In the genomic region with DNA sequence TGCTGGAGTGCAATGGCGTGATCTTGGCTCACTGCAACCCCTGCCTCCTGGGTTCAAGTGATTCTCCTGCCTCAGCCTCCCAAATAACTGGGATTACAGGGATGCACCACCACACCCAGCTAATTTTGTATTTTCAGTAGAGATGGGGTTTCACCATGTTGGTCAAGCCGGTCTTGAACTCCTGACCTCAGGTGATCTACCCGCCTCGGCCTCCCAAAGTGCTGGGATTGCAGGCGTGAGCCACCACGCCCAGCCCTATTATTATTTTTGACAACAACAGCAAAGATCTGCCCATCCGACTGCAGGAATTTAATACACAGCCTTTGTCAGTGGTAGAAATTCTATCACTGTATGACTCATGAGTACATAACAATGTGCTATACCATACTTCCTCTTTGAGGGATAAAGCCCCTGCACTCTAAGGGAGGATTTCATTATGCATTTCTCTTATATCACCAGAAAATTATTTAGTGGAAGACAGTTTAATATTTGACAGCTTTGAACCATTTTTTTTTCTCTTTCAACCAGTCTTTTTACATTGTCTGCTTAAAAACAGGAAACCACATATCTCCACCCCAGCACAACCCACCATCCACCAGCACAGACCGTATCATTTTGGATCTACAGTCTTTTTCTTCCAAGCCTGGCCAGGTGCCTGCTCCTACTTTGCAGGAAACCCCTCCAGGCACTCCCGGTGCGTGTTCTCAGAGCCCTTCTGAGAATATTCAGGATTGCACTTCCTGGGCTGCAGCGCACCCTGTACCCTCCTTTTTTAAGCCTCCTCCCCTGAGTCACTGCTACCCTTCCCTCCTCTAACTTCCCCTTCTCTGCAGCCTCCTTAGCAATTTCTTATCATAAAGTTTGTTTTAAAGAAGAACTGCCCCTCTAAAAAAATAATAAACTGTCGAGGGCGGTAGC, we compare ENCODE assay signal across 8 cellular contexts. TPM values are rescaled to one million over a fixed set of nuclear protein-coding genes. Genes with fewer than 3 reads are reported as not detected.
DNase-seq lines count a peak whose midpoint lies in the region; ATAC-seq, FAIRE-seq and TF ChIP-seq lines count a peak whose summit lies in the region.

No MANE protein-coding gene starts in this region.

- H3K23ac ChIP-seq in mesenchymal stem cell (ENCODE audit: low read length in 2 of 2), result no peak overlapping the region

- POLR2A ChIA-PET in HepG2 (lab: Yijun Ruan, JAX), result no interaction called here

- H3K79me1 ChIP-seq in mesenchymal stem cell (replicated peaks; ENCODE audit: low read length, poor library complexity, severe bottlenecking), result no peaks in the 10 kb centered on the region

- H3K4me3 ChIP-seq in liver (ENCODE audit: low read depth in 1 of 3, low read length in 3 of 3) (peak overlapping the region; percentile 30 to 62 (median 37)), HepG2 (replicated peaks in 1 of 3; ENCODE audit: insufficient read depth in 1 of 3, low read depth in 2 of 3, low read length in 3 of 3) (no peak overlapping the region), mammary epithelial cell (replicated peaks in 1 of 3; ENCODE audit: insufficient read depth in 1 of 3, low read depth in 2 of 3, low read length in 3 of 3) (peak overlapping the region; percentile 46 to 69 (median 59)), mesenchymal stem cell (ENCODE audit: insufficient read depth in 1 of 2, low read depth in 1 of 2, low read length in 2 of 2) (peak overlapping the region in 1 of 2 experiments; percentile 37)

- H3K79me2 ChIP-seq in HepG2 (ENCODE audit: insufficient read depth, low read length), result no peaks in the 10 kb centered on the region
- peaks cover 42% of the 10 kb centered on the region for H3K79me2 ChIP-seq in mammary epithelial cell (ENCODE audit: insufficient read depth, low read length)

- H2BK15ac ChIP-seq in mesenchymal stem cell (ENCODE audit: low read depth, poor library complexity, severe bottlenecking), result no peak overlapping the region

- H4K20me1 ChIP-seq in HepG2 (ENCODE audit: insufficient read depth, low read length) (no peaks in the 10 kb centered on the region), mammary epithelial cell (ENCODE audit: insufficient read depth, low read length) (no peaks in the 10 kb centered on the region)

- no peak for TF ChIP-seq EP300 in HepG2 (IDR thresholded peaks at IDR 0.05; ENCODE audit: low read depth in 2 of 2, low read length in 2 of 2)
- TF ChIP-seq EP300 in HepG2 (CRISPR knock-in tag; IDR thresholded peaks at IDR 0.05; ENCODE audit: borderline replicate concordance), result no peak

- H3K27ac ChIP-seq in liver (ENCODE audit: low read depth in 1 of 2, low read length in 2 of 2) (peak overlapping the region; percentile 63 to 88), HepG2 (ENCODE audit: extremely low read length, insufficient read depth, low read length) (no peak overlapping the region), mammary epithelial cell (ENCODE audit: insufficient read depth, low read depth, low read length) (peak overlapping the region; percentile 94), mesenchymal stem cell (ENCODE audit: low read length, poor library complexity, severe bottlenecking) (peak overlapping the region; percentile 53)

- H4K8ac ChIP-seq in mesenchymal stem cell (ENCODE audit: low read length), result no peak overlapping the region

- H2AFZ ChIP-seq in HepG2 (ENCODE audit: low read length) (no peak overlapping the region), mammary epithelial cell (ENCODE audit: low read depth, low read length) (peak overlapping the region; percentile 74), mesenchymal stem cell (ENCODE audit: low read depth, low read length) (peak overlapping the region; percentile 29)

- no TSS peak for BruUV-seq in HepG2 (replicated peaks; lab: Mats Ljungman, UMichigan)
- BruUV-seq in mammary epithelial cell (replicated peaks; lab: Mats Ljungman, UMichigan), result no TSS peak

- peak overlapping the region in 1 of 2 experiments; percentile 60 for H2BK12ac ChIP-seq in mesenchymal stem cell (ENCODE audit: low read length in 2 of 2)

- no peak for DNase-seq in HepG2 (ENCODE audit: low spot score)
- peak; percentile 44 for DNase-seq in RCC 7860 (ENCODE audit: low spot score)
- DNase-seq in mammary epithelial cell, result peak; percentile 48
- DNase-seq in mesenchymal stem cell, result no peak
- DNase-seq in SK-N-DZ (ENCODE audit: low spot score), result no peak
- no peak for DNase-seq in AG20443 (ENCODE audit: low spot score)

- intact Hi-C loops in HepG2 (cut with micrococcal nuclease; ENCODE audit: unreplicated experiment), result no loop called here
- intact Hi-C loops in mammary epithelial cell (cut with micrococcal nuclease), result no loop called here

- no peaks in the 10 kb centered on the region for H3K27me3 ChIP-seq in liver (ENCODE audit: control insufficient read depth in 4 of 4, insufficient read depth in 4 of 4, low read length in 3 of 4)
- H3K27me3 ChIP-seq in HepG2 (ENCODE audit: control insufficient read depth in 1 of 2, insufficient read depth in 2 of 2, low read length in 2 of 2), result no peaks in the 10 kb centered on the region
- H3K27me3 ChIP-seq in mammary epithelial cell (ENCODE audit: insufficient read depth, low read length), result no peaks in the 10 kb centered on the region
- no peaks in the 10 kb centered on the region for H3K27me3 ChIP-seq in mesenchymal stem cell (ENCODE audit: control insufficient read depth in 1 of 2, insufficient read depth in 1 of 2, low read length in 2 of 2)

- H3K14ac ChIP-seq in mesenchymal stem cell (ENCODE audit: low read length in 2 of 2), result no peak overlapping the region

- TF ChIP-seq RAD21 in liver (IDR thresholded peaks at IDR 0.05) (no peak), HepG2 (CRISPR knock-in tag; IDR thresholded peaks at IDR 0.05) (no peak)

- H3K9ac ChIP-seq in liver (ENCODE audit: low read depth in 1 of 2, low read length in 2 of 2) (peak overlapping the region; percentile 1 to 80), HepG2 (ENCODE audit: insufficient read depth, low read depth, low read length) (no peak overlapping the region), mammary epithelial cell (ENCODE audit: insufficient read depth, low read length) (peak overlapping the region; percentile 82), mesenchymal stem cell (ENCODE audit: low read length) (no peak overlapping the region)

- TF ChIP-seq POLR2A in HepG2 (IDR thresholded peaks at IDR 0.05; ENCODE audit: insufficient read depth in 1 of 2, low read depth in 2 of 2, low read length in 2 of 2), result no peak

- peak overlapping the region in 1 of 2 experiments; percentile 29 for H3K18ac ChIP-seq in mesenchymal stem cell (ENCODE audit: low read depth in 1 of 2, low read length in 2 of 2)

- CTCF ChIA-PET in HepG2 (lab: Yijun Ruan, JAX; ENCODE audit: low intra/inter-chr PET ratio, low total read pairs) (no interaction called here), mammary epithelial cell (lab: Charles Lee; ENCODE audit: low non-redundant PET) (no interaction called here)

- H4K91ac ChIP-seq in mesenchymal stem cell (ENCODE audit: low read length), result no peak overlapping the region

- H3K4me2 ChIP-seq in HepG2 (ENCODE audit: low read depth, low read length), result no peak overlapping the region
- H3K4me2 ChIP-seq in mammary epithelial cell (ENCODE audit: insufficient read depth, low read depth, low read length), result peak overlapping the region; percentile 80
- peak overlapping the region; percentile 53 for H3K4me2 ChIP-seq in mesenchymal stem cell (ENCODE audit: low read length, poor library complexity, severe bottlenecking)

- dilution Hi-C loops in mammary epithelial cell (cut with HindIII; ENCODE audit: low sequenced_read_pairs), result no loop called here

- TF ChIP-seq CTCF in liver (IDR thresholded peaks at IDR 0.05; ENCODE audit: low read depth, low read length, missing input control) (no peak), HepG2 (CRISPR knock-in tag; IDR thresholded peaks at IDR 0.05) (no peak), mammary epithelial cell (conservative IDR thresholded peaks at IDR 0.05 in 1 of 2, IDR thresholded peaks at IDR 0.05 in 1 of 2; ENCODE audit: extremely low read depth in 1 of 2, insufficient read depth in 1 of 2, low read depth in 1 of 2, low read length in 2 of 2) (no peak)

- H2BK120ac ChIP-seq in mesenchymal stem cell (ENCODE audit: low read depth, low read length), result no peak overlapping the region

- H3K4me1 ChIP-seq in liver (ENCODE audit: control insufficient read depth in 4 of 4, insufficient read depth in 4 of 4, low read length in 3 of 4) (peaks cover 0 to 5% (median 1%) of the 10 kb centered on the region in 4 donors), HepG2 (ENCODE audit: insufficient read depth, low read length) (no peaks in the 10 kb centered on the region), mammary epithelial cell (ENCODE audit: insufficient read depth, low read length) (peaks cover 19% of the 10 kb centered on the region), mesenchymal stem cell (ENCODE audit: control insufficient read depth, insufficient read depth, low read depth, low read length) (peaks cover 9% of the 10 kb centered on the region)

- no peak for ATAC-seq in HepG2
- peak; percentile 34 for ATAC-seq in HG03045 (IDR thresholded peaks at IDR 0.05; ENCODE audit: unreplicated experiment)

- no peak overlapping the region for H2BK5ac ChIP-seq in mesenchymal stem cell (ENCODE audit: low read depth, low read length, poor library complexity, severe bottlenecking)

- in situ Hi-C loops in HepG2 (cut with HindIII; ENCODE audit: extremely low pct_ligation_motif_present, low pct_unique_long_range_greater_than_20kb), result no loop called here
- in situ Hi-C loops in mammary epithelial cell (cut with MboI; ENCODE audit: low sequenced_read_pairs in 2 of 2), result no loop called here

- H3K9me3 ChIP-seq in liver (ENCODE audit: control insufficient read depth in 4 of 4, low read length in 3 of 4) (no peaks in the 10 kb centered on the region), HepG2 (ENCODE audit: low read length) (no peaks in the 10 kb centered on the region), mammary epithelial cell (replicated peaks; ENCODE audit: insufficient read depth, low read length) (no peaks in the 10 kb centered on the region), mesenchymal stem cell (ENCODE audit: control insufficient read depth, low read length) (no peaks in the 10 kb centered on the region)

- H3K4ac ChIP-seq in mesenchymal stem cell (ENCODE audit: low read depth in 1 of 2, low read length in 2 of 2), result peak overlapping the region in 1 of 2 experiments; percentile 15

- H2AK5ac ChIP-seq in mesenchymal stem cell (ENCODE audit: low read length, severe bottlenecking), result no peak overlapping the region

- 54% methylated on average over 13 of the region's 13 CpGs for WGBS in liver
- WGBS in HepG2 (ENCODE audit: low lambda C conversion rate), result 40% methylated on average over 13 of the region's 13 CpGs
- 15% methylated on average over 13 of the region's 13 CpGs for WGBS in mammary epithelial cell (ENCODE audit: low coverage, missing lambda C conversion rate)
- 64% methylated on average over 11 of the region's 13 CpGs for WGBS in mesenchymal stem cell

- FAIRE-seq in HepG2 (lab: Jason Lieb, UNC) (no peak), RCC 7860 (lab: Jason Lieb, UNC) (no peak)

- no peaks in the 10 kb centered on the region for H3K36me3 ChIP-seq in liver (ENCODE audit: control insufficient read depth in 4 of 4, insufficient read depth in 3 of 4, low read depth in 1 of 4, low read length in 3 of 4)
- H3K36me3 ChIP-seq in HepG2 (replicated peaks in 1 of 2; ENCODE audit: control insufficient read depth in 1 of 2, insufficient read depth in 2 of 2, low read length in 2 of 2), result no peaks in the 10 kb centered on the region
- H3K36me3 ChIP-seq in mammary epithelial cell (ENCODE audit: insufficient read depth, low read length), result no peaks in the 10 kb centered on the region
- no peaks in the 10 kb centered on the region for H3K36me3 ChIP-seq in mesenchymal stem cell (ENCODE audit: control insufficient read depth in 1 of 2, insufficient read depth in 2 of 2, low read depth in 1 of 2, low read length in 2 of 2)

RNA-seq across cellular contexts. Expression of a gene that starts 0.6 kb away (rescaled TPM):
- total RNA-seq in liver (10 to 100 TPM; 37.6 to 66.9 TPM), HepG2 (2016; rRNA removed; fragmentation: Illumina TruSeq; extraction: Trizol) (0.11 and 0.28 TPM in 2 replicates), mammary epithelial cell (10 to 100 TPM in 1 of 2 donors, 1 to 10 TPM in 1; 5.0 to 24.0 TPM)
- polyA plus RNA-seq in liver (10 to 100 TPM; 36.3 to 57.4 TPM), HepG2 (2011; rRNA removed) (0.87 and 0.88 TPM in 2 replicates), mammary epithelial cell (231 TPM)
- not detected in 2 replicates for total RNA-seq in HepG2 (2016; cell fraction: cytosol; rRNA removed; fragmentation: Illumina TruSeq; extraction: Trizol; ENCODE audit: low read depth)
- 0.30 and 0.48 TPM in 2 replicates for total RNA-seq in HepG2 (2016; cell fraction: insoluble cytoplasmic fraction; rRNA removed; fragmentation: Illumina TruSeq; extraction: Trizol)
- 0.17 TPM in 1 of 2 replicates, not detected in the other for total RNA-seq in HepG2 (2016; cell fraction: membrane; rRNA removed; fragmentation: Illumina TruSeq; extraction: Trizol)
- not detected in 2 replicates for total RNA-seq in HepG2 (2016; cell fraction: nucleus; rRNA removed; fragmentation: Illumina TruSeq; extraction: Trizol)
- polyA plus RNA-seq in HepG2 (2011; cell fraction: cytosol; rRNA removed), result 0.55 and 1.0 TPM in 2 replicates
- 0.52 and 0.53 TPM in 2 replicates for polyA plus RNA-seq in HepG2 (2011; cell fraction: nucleus; rRNA removed)
- polyA plus RNA-seq in HepG2 (2012), result 0.36 TPM in 1 of 2 replicates, not detected in the other
- not detected in 2 replicates for polyA plus RNA-seq in HepG2 (2016; cell fraction: cytosol; fragmentation: Illumina TruSeq; extraction: Trizol; ENCODE audit: low read depth)
- polyA plus RNA-seq in HepG2 (2016; cell fraction: insoluble cytoplasmic fraction; fragmentation: Illumina TruSeq; extraction: Trizol; ENCODE audit: low read depth), result 0.28 and 0.43 TPM in 2 replicates
- 0.27 and 0.32 TPM in 2 replicates for polyA plus RNA-seq in HepG2 (2016; cell fraction: membrane; fragmentation: Illumina TruSeq; extraction: Trizol; ENCODE audit: low read depth)
- polyA plus RNA-seq in HepG2 (2016; cell fraction: nucleus; fragmentation: Illumina TruSeq; extraction: Trizol; ENCODE audit: insufficient read depth, low read depth), result 0.47 TPM in 1 of 2 replicates, not detected in the other
- polyA minus RNA-seq in HepG2 (2011; rRNA and poly(A)+ RNA removed; ENCODE audit: low replicate concordance), result 4.0 and 4.8 TPM in 2 replicates
- polyA minus RNA-seq in HepG2 (2011; cell fraction: cytosol; rRNA and poly(A)+ RNA removed), result not detected in 2 replicates
- 0.62 TPM in 1 of 2 replicates, not detected in the other for polyA minus RNA-seq in HepG2 (2011; cell fraction: nucleus; rRNA and poly(A)+ RNA removed)
- polyA minus RNA-seq in mammary epithelial cell, result 214 TPM
- 46.6 TPM for polyA plus RNA-seq in mesenchymal stem cell (2013, experiment 1 of 2)
- 45.6 TPM for polyA plus RNA-seq in mesenchymal stem cell (2013, experiment 2 of 2)
- polyA plus RNA-seq in SK-N-DZ (2014; cell fraction: cytosol; rRNA removed), result 0.77 and 0.94 TPM in 2 replicates
- polyA plus RNA-seq in SK-N-DZ (2014; cell fraction: nucleus; rRNA removed), result 0.50 and 3.4 TPM in 2 replicates

RNA-seq across cellular contexts. Expression of a gene that starts 12.0 kb away (rescaled TPM):
- total RNA-seq in liver (not detected), HepG2 (2016; rRNA removed; fragmentation: Illumina TruSeq; extraction: Trizol) (not detected in 2 replicates), mammary epithelial cell (not detected)
- polyA plus RNA-seq in liver (not detected), HepG2 (2011; rRNA removed) (not detected in 2 replicates), mammary epithelial cell (not detected)
- not detected in 2 replicates for total RNA-seq in HepG2 (2016; cell fraction: cytosol; rRNA removed; fragmentation: Illumina TruSeq; extraction: Trizol; ENCODE audit: low read depth)
- total RNA-seq in HepG2 (2016; cell fraction: insoluble cytoplasmic fraction; rRNA removed; fragmentation: Illumina TruSeq; extraction: Trizol), result not detected in 2 replicates
- not detected in 2 replicates for total RNA-seq in HepG2 (2016; cell fraction: membrane; rRNA removed; fragmentation: Illumina TruSeq; extraction: Trizol)
- not detected in 2 replicates for total RNA-seq in HepG2 (2016; cell fraction: nucleus; rRNA removed; fragmentation: Illumina TruSeq; extraction: Trizol)
- polyA plus RNA-seq in HepG2 (2011; cell fraction: cytosol; rRNA removed), result not detected in 2 replicates
- not detected in 2 replicates for polyA plus RNA-seq in HepG2 (2011; cell fraction: nucleus; rRNA removed)
- polyA plus RNA-seq in HepG2 (2012), result not detected in 2 replicates
- polyA plus RNA-seq in HepG2 (2016; cell fraction: cytosol; fragmentation: Illumina TruSeq; extraction: Trizol; ENCODE audit: low read depth), result not detected in 2 replicates
- not detected in 2 replicates for polyA plus RNA-seq in HepG2 (2016; cell fraction: insoluble cytoplasmic fraction; fragmentation: Illumina TruSeq; extraction: Trizol; ENCODE audit: low read depth)
- not detected in 2 replicates for polyA plus RNA-seq in HepG2 (2016; cell fraction: membrane; fragmentation: Illumina TruSeq; extraction: Trizol; ENCODE audit: low read depth)
- polyA plus RNA-seq in HepG2 (2016; cell fraction: nucleus; fragmentation: Illumina TruSeq; extraction: Trizol; ENCODE audit: insufficient read depth, low read depth), result not detected in 2 replicates
- polyA minus RNA-seq in HepG2 (2011; rRNA and poly(A)+ RNA removed; ENCODE audit: low replicate concordance), result not detected in 2 replicates
- not detected in 2 replicates for polyA minus RNA-seq in HepG2 (2011; cell fraction: cytosol; rRNA and poly(A)+ RNA removed)
- polyA minus RNA-seq in HepG2 (2011; cell fraction: nucleus; rRNA and poly(A)+ RNA removed), result not detected in 2 replicates
- not detected for polyA minus RNA-seq in mammary epithelial cell
- polyA plus RNA-seq in mesenchymal stem cell (2013, experiment 1 of 2), result not detected
- not detected for polyA plus RNA-seq in mesenchymal stem cell (2013, experiment 2 of 2)
- not detected in 2 replicates for polyA plus RNA-seq in SK-N-DZ (2014; cell fraction: cytosol; rRNA removed)
- polyA plus RNA-seq in SK-N-DZ (2014; cell fraction: nucleus; rRNA removed), result not detected in 2 replicates

RNA-seq across cellular contexts. Expression of a gene that starts 22.5 kb away (rescaled TPM):
- 1 to 10 TPM in 1 of 2 donors, under 1 TPM in 1; 0.59 to 5.8 TPM for total RNA-seq in liver
- under 1 TPM; 0.14 to 0.43 TPM for polyA plus RNA-seq in liver
- 5.1 and 6.6 TPM in 2 replicates for total RNA-seq in HepG2 (2016; rRNA removed; fragmentation: Illumina TruSeq; extraction: Trizol)
- total RNA-seq in HepG2 (2016; cell fraction: cytosol; rRNA removed; fragmentation: Illumina TruSeq; extraction: Trizol; ENCODE audit: low read depth), result 1.5 and 2.2 TPM in 2 replicates
- total RNA-seq in HepG2 (2016; cell fraction: insoluble cytoplasmic fraction; rRNA removed; fragmentation: Illumina TruSeq; extraction: Trizol), result 4.6 and 8.4 TPM in 2 replicates
- 3.1 and 3.6 TPM in 2 replicates for total RNA-seq in HepG2 (2016; cell fraction: membrane; rRNA removed; fragmentation: Illumina TruSeq; extraction: Trizol)
- 7.5 and 8.3 TPM in 2 replicates for total RNA-seq in HepG2 (2016; cell fraction: nucleus; rRNA removed; fragmentation: Illumina TruSeq; extraction: Trizol)
- 1.6 and 1.8 TPM in 2 replicates for polyA plus RNA-seq in HepG2 (2011; rRNA removed)
- 1.2 and 1.8 TPM in 2 replicates for polyA plus RNA-seq in HepG2 (2011; cell fraction: cytosol; rRNA removed)
- polyA plus RNA-seq in HepG2 (2011; cell fraction: nucleus; rRNA removed), result 0.34 and 0.36 TPM in 2 replicates
- 0.33 and 0.59 TPM in 2 replicates for polyA plus RNA-seq in HepG2 (2012)
- 2.1 and 3.6 TPM in 2 replicates for polyA plus RNA-seq in HepG2 (2016; cell fraction: cytosol; fragmentation: Illumina TruSeq; extraction: Trizol; ENCODE audit: low read depth)
- polyA plus RNA-seq in HepG2 (2016; cell fraction: insoluble cytoplasmic fraction; fragmentation: Illumina TruSeq; extraction: Trizol; ENCODE audit: low read depth), result 5.1 and 6.0 TPM in 2 replicates
- polyA plus RNA-seq in HepG2 (2016; cell fraction: membrane; fragmentation: Illumina TruSeq; extraction: Trizol; ENCODE audit: low read depth), result 2.4 and 3.7 TPM in 2 replicates
- 11.6 and 13.9 TPM in 2 replicates for polyA plus RNA-seq in HepG2 (2016; cell fraction: nucleus; fragmentation: Illumina TruSeq; extraction: Trizol; ENCODE audit: insufficient read depth, low read depth)
- polyA minus RNA-seq in HepG2 (2011; rRNA and poly(A)+ RNA removed; ENCODE audit: low replicate concordance), result 0.92 TPM in 1 of 2 replicates, not detected in the other
- polyA minus RNA-seq in HepG2 (2011; cell fraction: cytosol; rRNA and poly(A)+ RNA removed), result 0.35 and 0.59 TPM in 2 replicates
- polyA minus RNA-seq in HepG2 (2011; cell fraction: nucleus; rRNA and poly(A)+ RNA removed), result 0.52 and 0.87 TPM in 2 replicates
- not detected for total RNA-seq in mammary epithelial cell
- polyA plus RNA-seq in mammary epithelial cell, result 0.12 TPM
- polyA minus RNA-seq in mammary epithelial cell, result not detected
- 0.54 TPM for polyA plus RNA-seq in mesenchymal stem cell (2013, experiment 1 of 2)
- 0.11 TPM for polyA plus RNA-seq in mesenchymal stem cell (2013, experiment 2 of 2)
- polyA plus RNA-seq in SK-N-DZ (2014; cell fraction: cytosol; rRNA removed), result not detected in 2 replicates
- 0.07 TPM in 1 of 2 replicates, not detected in the other for polyA plus RNA-seq in SK-N-DZ (2014; cell fraction: nucleus; rRNA removed)

Comparison
In these comparisons a context has a peak if more than half of its experiments do, and no peak if none do; other contexts are left out.
1. H3K4me3 ChIP-seq: peak in liver (3 of 3) and mammary epithelial cell (3 of 3); none in HepG2 (0 of 3).
2. H3K9ac ChIP-seq: peak in liver (2 of 2) and mammary epithelial cell (single experiment); none in HepG2 (single experiment) and mesenchymal stem cell (single experiment).
3. DNase-seq: peak in RCC 7860 (single experiment) and mammary epithelial cell (single experiment); none in HepG2 (single experiment), mesenchymal stem cell (single experiment), SK-N-DZ (single experiment) and AG20443 (single experiment).